In the genomic region with DNA sequence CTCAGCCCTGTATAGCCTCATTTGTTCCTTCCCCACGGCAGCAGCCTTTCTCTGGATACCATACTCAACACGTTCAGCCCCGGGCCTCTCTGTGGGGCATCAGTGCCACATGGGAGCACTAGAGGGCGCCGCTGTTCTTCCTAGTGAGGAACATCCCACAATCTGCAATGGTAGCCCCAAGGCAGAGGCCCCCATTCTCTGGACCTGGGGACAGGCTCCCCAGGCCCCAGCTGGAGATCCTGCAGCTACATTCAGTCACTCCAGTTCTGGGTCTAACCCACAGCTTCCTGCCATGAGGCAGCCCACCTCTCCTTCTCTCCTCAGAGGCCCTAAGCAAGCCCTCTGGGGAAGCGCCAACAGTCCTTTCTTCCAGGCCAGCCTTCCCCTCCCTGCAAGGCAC, we compare ENCODE assay signal across 1 cellular context.
TF ChIP-seq lines count a peak whose summit lies in the region.

No MANE protein-coding gene starts in this region.

TF ChIP-seq in HepG2, 621 proteins besides CTCF, POLR2A, EP300 and RAD21 (continues in another document):
- TF ChIP-seq, protein P1, sequence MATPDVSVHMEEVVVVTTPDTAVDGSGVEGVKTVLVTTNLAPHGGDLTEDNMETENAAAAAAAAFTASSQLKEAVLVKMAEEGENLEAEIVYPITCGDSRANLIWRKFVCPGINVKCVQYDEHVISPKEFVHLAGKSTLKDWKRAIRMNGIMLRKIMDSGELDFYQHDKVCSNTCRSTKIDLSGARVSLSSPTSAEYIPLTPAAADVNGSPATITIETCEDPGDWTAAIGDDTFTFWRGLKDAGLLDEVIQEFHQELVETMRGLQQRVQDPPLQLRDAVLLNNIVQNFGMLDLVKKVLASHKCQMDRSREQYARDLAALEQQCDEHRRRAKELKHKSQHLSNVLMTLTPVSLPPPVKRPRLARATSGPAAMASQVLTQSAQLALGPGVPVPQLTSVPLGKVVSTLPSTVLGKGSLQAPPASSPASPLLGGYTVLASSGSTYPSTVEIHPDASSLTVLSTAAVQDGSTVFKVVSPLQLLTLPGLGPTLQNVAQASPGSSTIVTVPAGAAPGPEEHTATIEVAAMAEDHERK (CRISPR knock-in tag; IDR thresholded peaks at IDR 0.05; ENCODE audit: low read depth): no peak
- TF ChIP-seq SMC3 (IDR thresholded peaks at IDR 0.05; ENCODE audit: low read length) (peak; percentile 99), RFX5 (IDR thresholded peaks at IDR 0.05; ENCODE audit: low read depth, low read length) (no peak; the same call in 1 of the 2 replicates), ZMYM2 (CRISPR knock-in tag; IDR thresholded peaks at IDR 0.05) (no peak), ZNF7 (CRISPR knock-in tag; IDR thresholded peaks at IDR 0.05) (no peak), RNF219 (CRISPR knock-in tag; IDR thresholded peaks at IDR 0.05) (no peak), BRF2 (CRISPR knock-in tag; IDR thresholded peaks at IDR 0.05) (no peak), BHLHE40 (IDR thresholded peaks at IDR 0.05; ENCODE audit: low read length) (no peak), ZNF530 (CRISPR knock-in tag; IDR thresholded peaks at IDR 0.05; ENCODE audit: low read depth) (no peak), THAP11 (CRISPR knock-in tag; IDR thresholded peaks at IDR 0.05) (peak; percentile 56; the same call in 1 of the 2 replicates), MXD3 (CRISPR knock-in tag; IDR thresholded peaks at IDR 0.05) (0 out of 2 replicates have a peak, but pooled peaks have one; percentile 31), JUNB (CRISPR knock-in tag; IDR thresholded peaks at IDR 0.05; ENCODE audit: borderline replicate concordance) (no peak), ZNF547 (CRISPR knock-in tag; IDR thresholded peaks at IDR 0.05) (peak; percentile 82; the same call in 1 of the 2 replicates), ZNF430 (CRISPR knock-in tag; IDR thresholded peaks at IDR 0.05) (no peak), NPAS2 (CRISPR knock-in tag; IDR thresholded peaks at IDR 0.05; ENCODE audit: borderline replicate concordance) (no peak), TCF12 (IDR thresholded peaks at IDR 0.05) (no peak), TCF12 (CRISPR knock-in tag; IDR thresholded peaks at IDR 0.05) (no peak)
- TF ChIP-seq, protein P2, sequence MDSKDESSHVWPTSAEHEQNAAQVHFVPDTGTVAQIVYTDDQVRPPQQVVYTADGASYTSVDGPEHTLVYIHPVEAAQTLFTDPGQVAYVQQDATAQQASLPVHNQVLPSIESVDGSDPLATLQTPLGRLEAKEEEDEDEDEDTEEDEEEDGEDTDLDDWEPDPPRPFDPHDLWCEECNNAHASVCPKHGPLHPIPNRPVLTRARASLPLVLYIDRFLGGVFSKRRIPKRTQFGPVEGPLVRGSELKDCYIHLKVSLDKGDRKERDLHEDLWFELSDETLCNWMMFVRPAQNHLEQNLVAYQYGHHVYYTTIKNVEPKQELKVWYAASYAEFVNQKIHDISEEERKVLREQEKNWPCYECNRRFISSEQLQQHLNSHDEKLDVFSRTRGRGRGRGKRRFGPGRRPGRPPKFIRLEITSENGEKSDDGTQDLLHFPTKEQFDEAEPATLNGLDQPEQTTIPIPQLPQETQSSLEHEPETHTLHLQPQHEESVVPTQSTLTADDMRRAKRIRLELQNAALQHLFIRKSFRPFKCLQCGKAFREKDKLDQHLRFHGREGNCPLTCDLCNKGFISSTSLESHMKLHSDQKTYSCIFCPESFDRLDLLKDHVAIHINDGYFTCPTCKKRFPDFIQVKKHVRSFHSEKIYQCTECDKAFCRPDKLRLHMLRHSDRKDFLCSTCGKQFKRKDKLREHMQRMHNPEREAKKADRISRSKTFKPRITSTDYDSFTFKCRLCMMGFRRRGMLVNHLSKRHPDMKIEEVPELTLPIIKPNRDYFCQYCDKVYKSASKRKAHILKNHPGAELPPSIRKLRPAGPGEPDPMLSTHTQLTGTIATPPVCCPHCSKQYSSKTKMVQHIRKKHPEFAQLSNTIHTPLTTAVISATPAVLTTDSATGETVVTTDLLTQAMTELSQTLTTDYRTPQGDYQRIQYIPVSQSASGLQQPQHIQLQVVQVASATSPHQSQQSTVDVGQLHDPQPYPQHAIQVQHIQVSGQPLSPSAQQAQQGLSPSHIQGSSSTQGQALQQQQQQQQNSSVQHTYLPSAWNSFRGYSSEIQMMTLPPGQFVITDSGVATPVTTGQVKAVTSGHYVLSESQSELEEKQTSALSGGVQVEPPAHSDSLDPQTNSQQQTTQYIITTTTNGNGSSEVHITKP (CRISPR knock-in tag; IDR thresholded peaks at IDR 0.05; ENCODE audit: low read depth): 0 out of 2 replicates have a peak, but pooled peaks have one; percentile 20
- TF ChIP-seq, protein P3, sequence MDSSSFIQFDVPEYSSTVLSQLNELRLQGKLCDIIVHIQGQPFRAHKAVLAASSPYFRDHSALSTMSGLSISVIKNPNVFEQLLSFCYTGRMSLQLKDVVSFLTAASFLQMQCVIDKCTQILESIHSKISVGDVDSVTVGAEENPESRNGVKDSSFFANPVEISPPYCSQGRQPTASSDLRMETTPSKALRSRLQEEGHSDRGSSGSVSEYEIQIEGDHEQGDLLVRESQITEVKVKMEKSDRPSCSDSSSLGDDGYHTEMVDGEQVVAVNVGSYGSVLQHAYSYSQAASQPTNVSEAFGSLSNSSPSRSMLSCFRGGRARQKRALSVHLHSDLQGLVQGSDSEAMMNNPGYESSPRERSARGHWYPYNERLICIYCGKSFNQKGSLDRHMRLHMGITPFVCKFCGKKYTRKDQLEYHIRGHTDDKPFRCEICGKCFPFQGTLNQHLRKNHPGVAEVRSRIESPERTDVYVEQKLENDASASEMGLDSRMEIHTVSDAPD (CRISPR knock-in tag; IDR thresholded peaks at IDR 0.05): no peak
- TF ChIP-seq, protein P4, sequence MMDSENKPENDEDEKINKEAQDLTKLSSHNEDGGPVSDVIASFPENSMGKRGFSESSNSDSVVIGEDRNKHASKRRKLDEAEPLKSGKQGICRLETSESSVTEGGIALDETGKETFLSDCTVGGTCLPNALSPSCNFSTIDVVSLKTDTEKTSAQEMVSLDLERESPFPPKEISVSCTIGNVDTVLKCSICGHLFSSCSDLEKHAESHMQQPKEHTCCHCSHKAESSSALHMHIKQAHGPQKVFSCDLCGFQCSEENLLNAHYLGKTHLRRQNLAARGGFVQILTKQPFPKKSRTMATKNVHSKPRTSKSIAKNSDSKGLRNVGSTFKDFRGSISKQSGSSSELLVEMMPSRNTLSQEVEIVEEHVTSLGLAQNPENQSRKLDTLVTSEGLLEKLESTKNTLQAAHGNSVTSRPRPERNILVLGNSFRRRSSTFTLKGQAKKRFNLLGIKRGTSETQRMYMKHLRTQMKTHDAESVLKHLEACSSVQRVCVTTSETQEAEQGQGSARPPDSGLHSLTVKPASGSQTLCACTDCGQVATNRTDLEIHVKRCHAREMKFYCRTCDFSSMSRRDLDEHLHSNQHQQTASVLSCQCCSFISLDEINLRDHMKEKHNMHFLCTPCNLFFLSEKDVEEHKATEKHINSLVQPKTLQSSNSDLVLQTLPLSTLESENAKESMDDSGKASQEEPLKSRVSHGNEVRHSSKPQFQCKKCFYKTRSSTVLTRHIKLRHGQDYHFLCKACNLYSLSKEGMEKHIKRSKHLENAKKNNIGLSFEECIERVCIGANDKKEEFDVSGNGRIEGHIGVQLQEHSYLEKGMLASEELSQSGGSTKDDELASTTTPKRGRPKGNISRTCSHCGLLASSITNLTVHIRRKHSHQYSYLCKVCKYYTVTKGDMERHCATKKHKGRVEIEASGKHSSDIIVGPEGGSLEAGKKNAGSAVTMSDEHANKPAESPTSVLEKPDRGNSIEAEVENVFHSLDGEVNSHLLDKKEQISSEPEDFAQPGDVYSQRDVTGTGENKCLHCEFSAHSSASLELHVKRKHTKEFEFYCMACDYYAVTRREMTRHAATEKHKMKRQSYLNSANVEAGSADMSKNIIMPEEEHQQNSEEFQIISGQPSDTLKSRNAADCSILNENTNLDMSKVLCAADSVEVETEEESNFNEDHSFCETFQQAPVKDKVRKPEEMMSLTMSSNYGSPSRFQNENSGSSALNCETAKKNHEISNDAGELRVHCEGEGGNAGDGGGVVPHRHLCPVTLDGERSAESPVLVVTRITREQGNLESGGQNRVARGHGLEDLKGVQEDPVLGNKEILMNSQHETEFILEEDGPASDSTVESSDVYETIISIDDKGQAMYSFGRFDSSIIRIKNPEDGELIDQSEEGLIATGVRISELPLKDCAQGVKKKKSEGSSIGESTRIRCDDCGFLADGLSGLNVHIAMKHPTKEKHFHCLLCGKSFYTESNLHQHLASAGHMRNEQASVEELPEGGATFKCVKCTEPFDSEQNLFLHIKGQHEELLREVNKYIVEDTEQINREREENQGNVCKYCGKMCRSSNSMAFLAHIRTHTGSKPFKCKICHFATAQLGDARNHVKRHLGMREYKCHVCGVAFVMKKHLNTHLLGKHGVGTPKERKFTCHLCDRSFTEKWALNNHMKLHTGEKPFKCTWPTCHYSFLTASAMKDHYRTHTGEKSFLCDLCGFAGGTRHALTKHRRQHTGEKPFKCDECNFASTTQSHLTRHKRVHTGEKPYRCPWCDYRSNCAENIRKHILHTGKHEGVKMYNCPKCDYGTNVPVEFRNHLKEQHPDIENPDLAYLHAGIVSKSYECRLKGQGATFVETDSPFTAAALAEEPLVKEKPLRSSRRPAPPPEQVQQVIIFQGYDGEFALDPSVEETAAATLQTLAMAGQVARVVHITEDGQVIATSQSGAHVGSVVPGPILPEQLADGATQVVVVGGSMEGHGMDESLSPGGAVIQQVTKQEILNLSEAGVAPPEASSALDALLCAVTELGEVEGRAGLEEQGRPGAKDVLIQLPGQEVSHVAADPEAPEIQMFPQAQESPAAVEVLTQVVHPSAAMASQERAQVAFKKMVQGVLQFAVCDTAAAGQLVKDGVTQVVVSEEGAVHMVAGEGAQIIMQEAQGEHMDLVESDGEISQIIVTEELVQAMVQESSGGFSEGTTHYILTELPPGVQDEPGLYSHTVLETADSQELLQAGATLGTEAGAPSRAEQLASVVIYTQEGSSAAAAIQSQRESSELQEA (CRISPR knock-in tag; IDR thresholded peaks at IDR 0.05; ENCODE audit: not compliant biosample characterization): no peak
- TF ChIP-seq, protein P5, sequence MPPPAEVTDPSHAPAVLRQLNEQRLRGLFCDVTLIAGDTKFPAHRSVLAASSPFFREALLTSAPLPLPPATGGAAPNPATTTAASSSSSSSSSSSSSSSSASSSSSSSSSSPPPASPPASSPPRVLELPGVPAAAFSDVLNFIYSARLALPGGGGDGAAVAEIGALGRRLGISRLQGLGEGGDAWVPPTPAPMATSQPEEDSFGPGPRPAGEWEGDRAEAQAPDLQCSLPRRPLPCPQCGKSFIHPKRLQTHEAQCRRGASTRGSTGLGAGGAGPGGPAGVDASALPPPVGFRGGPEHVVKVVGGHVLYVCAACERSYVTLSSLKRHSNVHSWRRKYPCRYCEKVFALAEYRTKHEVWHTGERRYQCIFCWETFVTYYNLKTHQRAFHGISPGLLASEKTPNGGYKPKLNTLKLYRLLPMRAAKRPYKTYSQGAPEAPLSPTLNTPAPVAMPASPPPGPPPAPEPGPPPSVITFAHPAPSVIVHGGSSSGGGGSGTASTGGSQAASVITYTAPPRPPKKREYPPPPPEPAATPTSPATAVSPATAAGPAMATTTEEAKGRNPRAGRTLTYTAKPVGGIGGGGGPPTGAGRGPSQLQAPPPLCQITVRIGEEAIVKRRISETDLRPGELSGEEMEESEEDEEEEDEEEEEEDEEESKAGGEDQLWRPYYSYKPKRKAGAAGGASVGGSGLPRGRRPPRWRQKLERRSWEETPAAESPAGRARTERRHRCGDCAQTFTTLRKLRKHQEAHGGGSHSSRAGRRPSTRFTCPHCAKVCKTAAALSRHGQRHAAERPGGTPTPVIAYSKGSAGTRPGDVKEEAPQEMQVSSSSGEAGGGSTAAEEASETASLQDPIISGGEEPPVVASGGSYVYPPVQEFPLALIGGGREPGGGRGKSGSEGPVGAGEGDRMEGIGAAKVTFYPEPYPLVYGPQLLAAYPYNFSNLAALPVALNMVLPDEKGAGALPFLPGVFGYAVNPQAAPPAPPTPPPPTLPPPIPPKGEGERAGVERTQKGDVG (CRISPR knock-in tag; IDR thresholded peaks at IDR 0.05; ENCODE audit: borderline replicate concordance): no peak
- TF ChIP-seq, protein P6, sequence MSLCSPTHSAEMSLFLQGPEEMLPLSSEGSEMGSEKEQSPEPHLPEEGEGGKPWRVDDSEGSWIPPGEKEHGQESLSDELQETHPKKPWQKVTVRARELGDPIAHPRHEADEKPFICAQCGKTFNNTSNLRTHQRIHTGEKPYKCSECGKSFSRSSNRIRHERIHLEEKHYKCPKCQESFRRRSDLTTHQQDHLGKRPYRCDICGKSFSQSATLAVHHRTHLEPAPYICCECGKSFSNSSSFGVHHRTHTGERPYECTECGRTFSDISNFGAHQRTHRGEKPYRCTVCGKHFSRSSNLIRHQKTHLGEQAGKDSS (CRISPR knock-in tag; IDR thresholded peaks at IDR 0.05; ENCODE audit: borderline replicate concordance, low read depth): 0 out of 2 replicates have a peak, but pooled peaks have one; percentile 28
- TF ChIP-seq, protein P7, sequence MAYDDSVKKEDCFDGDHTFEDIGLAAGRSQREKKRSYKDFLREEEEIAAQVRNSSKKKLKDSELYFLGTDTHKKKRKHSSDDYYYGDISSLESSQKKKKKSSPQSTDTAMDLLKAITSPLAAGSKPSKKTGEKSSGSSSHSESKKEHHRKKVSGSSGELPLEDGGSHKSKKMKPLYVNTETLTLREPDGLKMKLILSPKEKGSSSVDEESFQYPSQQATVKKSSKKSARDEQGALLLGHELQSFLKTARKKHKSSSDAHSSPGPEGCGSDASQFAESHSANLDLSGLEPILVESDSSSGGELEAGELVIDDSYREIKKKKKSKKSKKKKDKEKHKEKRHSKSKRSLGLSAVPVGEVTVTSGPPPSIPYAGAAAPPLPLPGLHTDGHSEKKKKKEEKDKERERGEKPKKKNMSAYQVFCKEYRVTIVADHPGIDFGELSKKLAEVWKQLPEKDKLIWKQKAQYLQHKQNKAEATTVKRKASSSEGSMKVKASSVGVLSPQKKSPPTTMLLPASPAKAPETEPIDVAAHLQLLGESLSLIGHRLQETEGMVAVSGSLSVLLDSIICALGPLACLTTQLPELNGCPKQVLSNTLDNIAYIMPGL (CRISPR knock-in tag; IDR thresholded peaks at IDR 0.05; ENCODE audit: borderline replicate concordance in 1 of 2, low read depth in 1 of 2): peak; percentile 31 to 39; a peak in 1 of 4 replicates
